ENCODE assay signal across 28 cellular contexts in the genomic region with DNA sequence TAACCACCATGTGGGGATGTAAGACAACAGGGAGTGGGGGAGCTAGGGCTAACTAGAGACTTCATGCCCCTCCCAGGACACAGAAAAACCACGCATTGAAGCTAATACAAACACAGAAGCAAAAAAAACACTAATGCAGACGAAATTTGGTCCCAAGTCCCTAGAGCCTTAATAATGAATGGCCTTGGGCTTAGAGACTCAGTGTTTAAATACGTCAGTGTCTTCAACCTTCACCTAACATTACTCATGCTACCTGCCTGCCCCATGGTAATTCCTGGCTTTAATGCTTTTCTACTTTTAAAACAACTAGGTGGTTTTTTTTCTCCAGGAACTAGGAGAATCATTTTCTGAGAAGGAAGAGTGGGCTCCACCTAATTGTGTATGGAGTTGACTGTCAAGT.
"Had no signal": no experiment of that assay in that cellular context is flagged by ENCODE, and none has a peak within 500 bp of the region (broad histone marks: within the 10 kb centered on the region; RNA-seq: fewer than 3 reads in every experiment).

No MANE protein-coding gene starts in this region.

- DNase-seq: naive B cell; naive thymus-derived CD8-positive, alpha-beta T cell; nephron progenitor cell; nucleus accumbens; ovary; psoas muscle; right cardiac atrium; right lobe of liver; sigmoid colon; stimulated activated CD4-positive, alpha-beta T cell treated with anti-CD3 and anti-CD28 coated beads, Interleukin-15, amount 100 ng/mL, for 24 hours; stimulated activated CD4-positive, alpha-beta T cell treated with anti-CD3 and anti-CD28 coated beads, Interleukin-2, amount 100 ng/mL, for 24 hours; stimulated activated CD4-positive, alpha-beta T cell treated with anti-CD3 and anti-CD28 coated beads, Interleukin-2, amount 100 ng/mL, for 48 hours; stimulated activated CD4-positive, alpha-beta T cell treated with anti-CD3 and anti-CD28 coated beads, Interleukin-4, amount 100 ng/mL, for 24 hours; stimulated activated naive CD4-positive, alpha-beta T cell; stimulated activated naive CD8-positive, alpha-beta T cell treated with anti-CD3 and anti-CD28 coated beads, Interleukin-15, Interleukin-2, amounts not matched to agents 100 U/mL and 50 U/mL, for 24 hours; stomach; thyroid gland; upper lobe of right lung; uterus had no signal

- H3K36me3 ChIP-seq: neutrophil, ovary, right lobe of liver, sigmoid colon, stomach, thoracic aorta, thyroid gland, tibial nerve, upper lobe of right lung, uterus had no signal

- H3K36me3 Mint-ChIP-seq: naive B cell; naive thymus-derived CD8-positive, alpha-beta T cell; natural killer cell treated with Interleukin-12 subunit alpha and Interleukin-12 subunit beta and Interleukin-15 and Interleukin-18, amount 100 ng/mL, for 72 hours; stimulated activated effector memory CD8-positive, alpha-beta T cell treated with anti-CD3 and anti-CD28 coated beads, Interleukin-12 subunit alpha, Interleukin-12 subunit beta, amount 100 ng/mL, for 72 hours; type B pancreatic cell had no signal

- H3K9me3 ChIP-seq: neutrophil, ovary, right lobe of liver, sigmoid colon, stomach, thoracic aorta, thyroid gland, upper lobe of right lung, uterus had no signal

- H3K4me3 Mint-ChIP-seq: naive B cell; naive thymus-derived CD8-positive, alpha-beta T cell; natural killer cell treated with Interleukin-12 subunit alpha and Interleukin-12 subunit beta and Interleukin-15 and Interleukin-18, amount 100 ng/mL, for 72 hours; nephron progenitor cell; neural crest cell; stimulated activated effector memory CD8-positive, alpha-beta T cell treated with anti-CD3 and anti-CD28 coated beads, Interleukin-12 subunit alpha, Interleukin-12 subunit beta, amount 100 ng/mL, for 72 hours; type B pancreatic cell had no signal

- H3K4me1 ChIP-seq: right lobe of liver, upper lobe of right lung, uterus had no signal

- H3K27ac ChIP-seq: neutrophil, ovary, parathyroid adenoma, psoas muscle, right lobe of liver, sigmoid colon, stomach, thoracic aorta, thyroid gland, tibial nerve, upper lobe of right lung, uterus had no signal

- H3K4me3 ChIP-seq: ovary, psoas muscle, right lobe of liver, sigmoid colon, stomach, thoracic aorta, thyroid gland, tibial nerve, upper lobe of right lung, uterus had no signal

- H2AFZ ChIP-seq: parathyroid adenoma had no signal

- H3K9me3 Mint-ChIP-seq: natural killer cell treated with Interleukin-12 subunit alpha and Interleukin-12 subunit beta and Interleukin-15 and Interleukin-18, amount 100 ng/mL, for 72 hours; stimulated activated effector memory CD8-positive, alpha-beta T cell treated with anti-CD3 and anti-CD28 coated beads, Interleukin-12 subunit alpha, Interleukin-12 subunit beta, amount 100 ng/mL, for 72 hours had no signal

- H3K79me2 ChIP-seq: parathyroid adenoma had no signal

- H3K27me3 Mint-ChIP-seq: natural killer cell treated with Interleukin-12 subunit alpha and Interleukin-12 subunit beta and Interleukin-15 and Interleukin-18, amount 100 ng/mL, for 72 hours; progenitor cell of endocrine pancreas; type B pancreatic cell had no signal

- ATAC-seq: naive thymus-derived CD8-positive, alpha-beta T cell; natural killer cell treated with Interleukin-12 subunit alpha and Interleukin-12 subunit beta and Interleukin-15 and Interleukin-18, amount 100 ng/mL, for 72 hours; psoas muscle; right cardiac atrium; right lobe of liver; stimulated activated effector memory CD8-positive, alpha-beta T cell treated with anti-CD3 and anti-CD28 coated beads, Interleukin-12 subunit alpha, Interleukin-12 subunit beta, amount 100 ng/mL, for 72 hours; stimulated activated naive CD8-positive, alpha-beta T cell treated with anti-CD3 and anti-CD28 coated beads, Interleukin-15, Interleukin-2, amounts not matched to agents 100 U/mL and 50 U/mL, for 24 hours; upper lobe of right lung had no signal

- H3K4me1 Mint-ChIP-seq: naive B cell; naive thymus-derived CD8-positive, alpha-beta T cell; nephron progenitor cell; neural crest cell; stimulated activated effector memory CD8-positive, alpha-beta T cell treated with anti-CD3 and anti-CD28 coated beads, Interleukin-12 subunit alpha, Interleukin-12 subunit beta, amount 100 ng/mL, for 72 hours had no signal

- H3K27me3 ChIP-seq: neutrophil, ovary, right lobe of liver, sigmoid colon, stomach, thyroid gland, tibial nerve, upper lobe of right lung, uterus had no signal

- H3K27ac Mint-ChIP-seq: naive B cell; naive thymus-derived CD8-positive, alpha-beta T cell; nephron progenitor cell; progenitor cell of endocrine pancreas; stimulated activated effector memory CD8-positive, alpha-beta T cell treated with anti-CD3 and anti-CD28 coated beads, Interleukin-12 subunit alpha, Interleukin-12 subunit beta, amount 100 ng/mL, for 72 hours; type B pancreatic cell had no signal
